Comparison of ENCODE assay signal across 22 cellular contexts in genomic region chr7:47036909-47037308, GRCh38.
A peak's percentile ranks its signal among the peaks of the same experiment; 100 is the strongest.
DNase-seq lines count a peak whose midpoint lies in the region; ATAC-seq, FAIRE-seq and TF ChIP-seq lines count a peak whose summit lies in the region.
"Had no signal": no experiment of that assay in that cellular context is flagged by ENCODE, and none has a peak within 500 bp of the region (broad histone marks: within the 10 kb centered on the region; RNA-seq: fewer than 3 reads in every experiment).

No MANE protein-coding gene starts in this region.

- H4K20me1 ChIP-seq in BLaER1 = no peaks in the 10 kb centered on the region
- H4K20me1 ChIP-seq in astrocyte (ENCODE audit: insufficient read depth, low read length) = no peaks in the 10 kb centered on the region

- H3K4me1 ChIP-seq in BLaER1 = peaks cover 47% of the 10 kb centered on the region
- H3K4me1 ChIP-seq in astrocyte (ENCODE audit: insufficient read depth, low read length) = no peaks in the 10 kb centered on the region
- H3K4me1 ChIP-seq in naive thymus-derived CD4-positive, alpha-beta T cell (ENCODE audit: control insufficient read depth in 2 of 2, insufficient read depth in 2 of 2, low read length in 2 of 2) = no peaks in the 10 kb centered on the region

- H3K27me3 Mint-ChIP-seq in astrocyte (ENCODE audit: low read depth, unreplicated experiment) = no peaks in the 10 kb centered on the region
- H3K27me3 Mint-ChIP-seq in naive thymus-derived CD4-positive, alpha-beta T cell = no peaks in the 10 kb centered on the region
- H3K27me3 Mint-ChIP-seq: CD4-positive, CD25-positive, alpha-beta regulatory T cell; CD8-positive, alpha-beta memory T cell had no signal

- H3K27ac ChIP-seq in BLaER1 (no peak overlapping the region), astrocyte (ENCODE audit: low read depth, low read length) (no peak overlapping the region), caudate nucleus (ENCODE audit: low read depth, low read length) (no peak overlapping the region)
- H3K27ac ChIP-seq in naive thymus-derived CD4-positive, alpha-beta T cell (ENCODE audit: low read depth, low read length) = no peak overlapping the region
- H3K27ac ChIP-seq: GM23248 had no signal

- H3K4me3 Mint-ChIP-seq in astrocyte (ENCODE audit: unreplicated experiment) = no peak overlapping the region
- H3K4me3 Mint-ChIP-seq in naive thymus-derived CD4-positive, alpha-beta T cell = no peak overlapping the region
- H3K4me3 Mint-ChIP-seq: CD4-positive, CD25-positive, alpha-beta regulatory T cell; CD8-positive, alpha-beta memory T cell had no signal

- CTCF ChIA-PET in naive thymus-derived CD4-positive, alpha-beta T cell (lab: Charles Lee) = no interaction called here

- peaks cover 3% of the 10 kb centered on the region for H3K9me3 Mint-ChIP-seq in astrocyte (ENCODE audit: unreplicated experiment)
- peaks cover 0 to 5% (median 0%) of the 10 kb centered on the region in 11 donors for H3K9me3 Mint-ChIP-seq in naive thymus-derived CD4-positive, alpha-beta T cell

- POLR2A ChIA-PET in naive thymus-derived CD4-positive, alpha-beta T cell (lab: Charles Lee) = no interaction called here

- no peaks in the 10 kb centered on the region for H3K36me3 Mint-ChIP-seq in astrocyte (ENCODE audit: low read depth, unreplicated experiment)
- no peaks in the 10 kb centered on the region for H3K36me3 Mint-ChIP-seq in naive thymus-derived CD4-positive, alpha-beta T cell
- H3K36me3 Mint-ChIP-seq: CD4-positive, CD25-positive, alpha-beta regulatory T cell; CD8-positive, alpha-beta memory T cell had no signal

- TF ChIP-seq CTCF in astrocyte (IDR thresholded peaks at IDR 0.05; ENCODE audit: insufficient read depth, low read depth, low read length) = no peak

- H3K4me3 ChIP-seq in BLaER1 (no peak overlapping the region), astrocyte (ENCODE audit: insufficient read depth, low read depth, low read length) (no peak overlapping the region)
- H3K4me3 ChIP-seq in naive thymus-derived CD4-positive, alpha-beta T cell (ENCODE audit: low read length) = no peak overlapping the region
- H3K4me3 ChIP-seq: GM12878, GM23248, K562 had no signal

- H3K4me2 ChIP-seq in BLaER1 (peak overlapping the region; percentile 25; the same call in 1 of the 2 replicates), astrocyte (ENCODE audit: low read length) (no peak overlapping the region)

- H3K27me3 ChIP-seq in BLaER1 (no peaks in the 10 kb centered on the region), astrocyte (ENCODE audit: insufficient read depth, low read length) (peaks cover 2% of the 10 kb centered on the region)
- no peaks in the 10 kb centered on the region for H3K27me3 ChIP-seq in naive thymus-derived CD4-positive, alpha-beta T cell (ENCODE audit: control insufficient read depth in 2 of 2, insufficient read depth in 2 of 2, low read length in 2 of 2)

- FAIRE-seq in HTR-8/SVneo (lab: Jason Lieb, UNC) (peak; percentile 72), astrocyte (lab: Jason Lieb, UNC) (peak; percentile 5), GM12891 (lab: Jason Lieb, UNC) (no peak)
- FAIRE-seq: GM12878, GM19239, K562 had no signal

- no peaks in the 10 kb centered on the region for H3K9me3 ChIP-seq in BLaER1
- no peaks in the 10 kb centered on the region for H3K9me3 ChIP-seq in astrocyte (ENCODE audit: insufficient read depth, low read depth, low read length)
- H3K9me3 ChIP-seq in naive thymus-derived CD4-positive, alpha-beta T cell (ENCODE audit: control insufficient read depth in 2 of 3, low read length in 3 of 3) = no peaks in the 10 kb centered on the region

- intact Hi-C loops in naive thymus-derived CD4-positive, alpha-beta T cell (cut with micrococcal nuclease) = no loop called here

- no peak for TF ChIP-seq POLR2A in GM12891 (IDR thresholded peaks at IDR 0.05; ENCODE audit: low read depth, low read length)

- no peak for DNase-seq in HTR-8/SVneo (ENCODE audit: insufficient read length, low spot score)
- DNase-seq in astrocyte (ENCODE audit: low read depth) = no peak
- no peak for DNase-seq in naive thymus-derived CD4-positive, alpha-beta T cell
- DNase-seq in caudate nucleus (lab: John Stamatoyannopoulos, UW) = no peak
- DNase-seq in LoVo (ENCODE audit: low spot score) = no peak
- DNase-seq in GM12891 (ENCODE audit: insufficient read length, low spot score) = no peak
- DNase-seq in activated CD4-positive, alpha-beta T cell treated with anti-CD3 and anti-CD28 coated beads for 48 hours = no peak
- DNase-seq: 8988T; C1 segment of cervical spinal cord; CD4-positive, CD25-positive, alpha-beta regulatory T cell; CD8-positive, alpha-beta memory T cell; COR-L47; DMS 273 treated with DMSO at 0.1 percent for 48 hours; DND-41; EL; GM23248; H7 had no signal

- peak; percentile 20 for ATAC-seq in naive thymus-derived CD4-positive, alpha-beta T cell
- ATAC-seq: HCT116, K562 had no signal

- no peak overlapping the region for H3K27ac Mint-ChIP-seq in astrocyte (ENCODE audit: unreplicated experiment)
- H3K27ac Mint-ChIP-seq in naive thymus-derived CD4-positive, alpha-beta T cell = no peak overlapping the region
- H3K27ac Mint-ChIP-seq: CD4-positive, CD25-positive, alpha-beta regulatory T cell; CD8-positive, alpha-beta memory T cell had no signal

- H3K36me3 ChIP-seq in BLaER1 = no peaks in the 10 kb centered on the region
- no peaks in the 10 kb centered on the region for H3K36me3 ChIP-seq in astrocyte (ENCODE audit: insufficient read depth, low read length)
- no peaks in the 10 kb centered on the region for H3K36me3 ChIP-seq in naive thymus-derived CD4-positive, alpha-beta T cell (ENCODE audit: control insufficient read depth in 2 of 3, insufficient read depth in 3 of 3, low read length in 3 of 3)

- H3K9ac ChIP-seq in BLaER1 = no peak overlapping the region
- H3K9ac ChIP-seq in astrocyte (ENCODE audit: low read length) = no peak overlapping the region
- H3K9ac ChIP-seq: GM23248 had no signal

- peaks cover 5% of the 10 kb centered on the region for H3K4me1 Mint-ChIP-seq in astrocyte (ENCODE audit: low read depth, unreplicated experiment)
- H3K4me1 Mint-ChIP-seq in naive thymus-derived CD4-positive, alpha-beta T cell = no peaks in the 10 kb centered on the region
- H3K4me1 Mint-ChIP-seq: CD4-positive, CD25-positive, alpha-beta regulatory T cell; CD8-positive, alpha-beta memory T cell had no signal

- H2AFZ ChIP-seq in astrocyte (ENCODE audit: low read depth, low read length) = no peak overlapping the region
- H2AFZ ChIP-seq: GM23248 had no signal

- H3K79me2 ChIP-seq in astrocyte (ENCODE audit: insufficient read depth, low read length) = no peaks in the 10 kb centered on the region

TF ChIP-seq in GM12891, 5 proteins besides CTCF, POLR2A, EP300 and RAD21:
- TF ChIP-seq TAF1 (IDR thresholded peaks at IDR 0.05; ENCODE audit: low read depth, low read length) (no peak), SPI1 (IDR thresholded peaks at IDR 0.05; ENCODE audit: low read depth, low read length) (no peak), POU2F2 (IDR thresholded peaks at IDR 0.05; ENCODE audit: low read depth, low read length) (no peak), POLR2AphosphoS5 (IDR thresholded peaks at IDR 0.05; ENCODE audit: low read depth, low read length) (no peak), PAX5 (IDR thresholded peaks at IDR 0.05; ENCODE audit: insufficient read depth, low read length, severe bottlenecking) (no peak)
